ENCODE assay signal across 24 cellular contexts in genomic region chr18:45976581-45977373, GRCh38. TPM values are rescaled to one million over a fixed set of nuclear protein-coding genes. Genes with fewer than 3 reads are reported as not detected.
DNase-seq lines count a peak whose midpoint lies in the region; ATAC-seq and TF ChIP-seq lines count a peak whose summit lies in the region.
"Had no signal": no experiment of that assay in that cellular context is flagged by ENCODE, and none has a peak within 500 bp of the region (broad histone marks: within the 10 kb centered on the region; RNA-seq: fewer than 3 reads in every experiment).

No MANE protein-coding gene starts in this region.

- H3K27ac ChIP-seq in BLaER1, result no peak overlapping the region
- H3K27ac ChIP-seq: brain microvascular endothelial cell, Peyer's patch, upper lobe of right lung had no signal

- H3K27ac Mint-ChIP-seq in HFFc6, result no peak overlapping the region
- H3K27ac Mint-ChIP-seq: stimulated activated memory B cell treated with anti-CD40 and anti-IgM and Interleukin-4, amounts not matched to agents 10 μg/mL and 1 μg/mL and 100 μg/mL, for 72 hours had no signal

- DNase-seq in HFFc6 (peak; percentile 28), astrocyte of the hippocampus (ENCODE audit: low read depth, low spot score) (peak; percentile 54), fibroblast of peridontal ligament (ENCODE audit: extremely low read depth) (peak; percentile 80), mesenteric fat pad (ENCODE audit: low spot score) (no peak), NCI-H1417 treated with DMSO at 0.1 percent for 48 hours (lab: John Stamatoyannopoulos, UW) (no peak)
- no peak for DNase-seq in activated naive CD4-positive, alpha-beta T cell treated with Interleukin-2 at 50 U/mL for 16 hours
- DNase-seq: activated CD4-positive, alpha-beta T cell treated with anti-CD3 and anti-CD28 coated beads for 36 hours; activated gamma-delta T cell treated with Interleukin-2 at 50 U/mL for 16 hours; activated naive CD8-positive, alpha-beta T cell treated with anti-CD3 and anti-CD28 coated beads, Interleukin-2, amount 50 U/mL, for 24 hours; brain microvascular endothelial cell; C1 segment of cervical spinal cord; Calu3; glutamatergic neuron; H9; Kasumi-1; mammary epithelial cell; pancreas; Peyer's patch; SHP77 treated with DMSO at 0.1 percent for 48 hours; upper lobe of right lung had no signal

- H3K9me3 Mint-ChIP-seq in HFFc6, result no peaks in the 10 kb centered on the region
- H3K9me3 Mint-ChIP-seq: activated naive CD8-positive, alpha-beta T cell treated with anti-CD3 and anti-CD28 coated beads, Interleukin-2, amount 50 U/mL, for 24 hours; H9; stimulated activated memory B cell treated with anti-CD40 and anti-IgM and Interleukin-4, amounts not matched to agents 10 μg/mL and 1 μg/mL and 100 μg/mL, for 72 hours had no signal

- no peaks in the 10 kb centered on the region; the same call in 1 of the 2 replicates for H3K27me3 Mint-ChIP-seq in HFFc6 (ENCODE audit: insufficient read depth)
- H3K27me3 Mint-ChIP-seq: activated CD4-positive, alpha-beta T cell treated with anti-CD3 and anti-CD28 coated beads for 36 hours; activated naive CD8-positive, alpha-beta T cell treated with anti-CD3 and anti-CD28 coated beads, Interleukin-2, amount 50 U/mL, for 24 hours; stimulated activated memory B cell treated with anti-CD40 and anti-IgM and Interleukin-4, amounts not matched to agents 10 μg/mL and 1 μg/mL and 100 μg/mL, for 72 hours had no signal

- no peaks in the 10 kb centered on the region for H4K20me1 ChIP-seq in BLaER1

- no peak for ATAC-seq in activated CD4-positive, CD25-positive, alpha-beta regulatory T cell treated with anti-CD3 and anti-CD28 coated beads, Interleukin-2, amount 50 U/mL, for 24 hours
- ATAC-seq: activated CD4-positive, alpha-beta T cell treated with anti-CD3 and anti-CD28 coated beads for 36 hours; activated naive CD8-positive, alpha-beta T cell treated with anti-CD3 and anti-CD28 coated beads, Interleukin-2, amount 50 U/mL, for 24 hours; HepG2; pancreas; stimulated activated memory B cell treated with anti-CD40 and anti-IgM and Interleukin-4, amounts not matched to agents 10 μg/mL and 1 μg/mL and 100 μg/mL, for 72 hours; upper lobe of right lung had no signal

- no peak for TF ChIP-seq CTCF in HFFc6 (IDR thresholded peaks at IDR 0.05)

- peaks cover 26% of the 10 kb centered on the region for H3K4me1 Mint-ChIP-seq in HFFc6 (ENCODE audit: low read depth)
- H3K4me1 Mint-ChIP-seq: stimulated activated memory B cell treated with anti-CD40 and anti-IgM and Interleukin-4, amounts not matched to agents 10 μg/mL and 1 μg/mL and 100 μg/mL, for 72 hours had no signal

- H3K4me3 ChIP-seq in BLaER1, result no peak overlapping the region
- H3K4me3 ChIP-seq: pancreas, Peyer's patch, upper lobe of right lung had no signal

- H3K36me3 ChIP-seq in BLaER1, result no peaks in the 10 kb centered on the region
- H3K36me3 ChIP-seq: brain microvascular endothelial cell, pancreas, Peyer's patch, upper lobe of right lung had no signal

- peaks cover 13% of the 10 kb centered on the region for H3K4me1 ChIP-seq in BLaER1
- H3K4me1 ChIP-seq: Peyer's patch, upper lobe of right lung had no signal

- H3K4me2 ChIP-seq in BLaER1, result peak overlapping the region; percentile 44; the same call in 1 of the 2 replicates

- H3K9ac ChIP-seq in BLaER1, result no peak overlapping the region

- no peak overlapping the region for H3K4me3 Mint-ChIP-seq in HFFc6
- H3K4me3 Mint-ChIP-seq: activated CD4-positive, alpha-beta T cell treated with anti-CD3 and anti-CD28 coated beads for 36 hours; activated naive CD8-positive, alpha-beta T cell treated with anti-CD3 and anti-CD28 coated beads, Interleukin-2, amount 50 U/mL, for 24 hours; H9; stimulated activated memory B cell treated with anti-CD40 and anti-IgM and Interleukin-4, amounts not matched to agents 10 μg/mL and 1 μg/mL and 100 μg/mL, for 72 hours had no signal

- no peaks in the 10 kb centered on the region for H3K36me3 Mint-ChIP-seq in HFFc6 (ENCODE audit: low read depth)
- H3K36me3 Mint-ChIP-seq: stimulated activated memory B cell treated with anti-CD40 and anti-IgM and Interleukin-4, amounts not matched to agents 10 μg/mL and 1 μg/mL and 100 μg/mL, for 72 hours had no signal

- no peaks in the 10 kb centered on the region for H3K27me3 ChIP-seq in BLaER1
- H3K27me3 ChIP-seq: brain microvascular endothelial cell, pancreas, Peyer's patch, upper lobe of right lung had no signal

- no peaks in the 10 kb centered on the region for H3K9me3 ChIP-seq in BLaER1
- H3K9me3 ChIP-seq: pancreas, Peyer's patch, upper lobe of right lung had no signal

RNA-seq across cellular contexts. Expression of gene EPG5, which starts 9.6 kb away (rescaled TPM):
- total RNA-seq in HFFc6 (2021; fragmentation: NEBNext Ultra II Directional; extraction: Animal tissue kit (Norgen Biotek cat#: 25700)), result 10 to 100 TPM; 36.8 to 63.6 (median 44.5) TPM
- total RNA-seq in mesenteric fat pad, result 22.8 TPM

Comparison
In these comparisons a context has a peak if more than half of its experiments do, and no peak if none do; other contexts are left out.
1. DNase-seq: peak in HFFc6 (single experiment), astrocyte of the hippocampus (single experiment) and fibroblast of peridontal ligament (single experiment); none in activated naive CD4-positive, alpha-beta T cell treated with Interleukin-2 at 50 U/mL for 16 hours (single experiment), mesenteric fat pad (single experiment) and NCI-H1417 treated with DMSO at 0.1 percent for 48 hours (single experiment).